14 cellular contexts compared by ENCODE assay signal in genomic region chr1:53656062-53656915, GRCh38.
DNase-seq lines count a peak whose midpoint lies in the region; ATAC-seq and TF ChIP-seq lines count a peak whose summit lies in the region.
"Had no signal": no experiment of that assay in that cellular context is flagged by ENCODE, and none has a peak within 500 bp of the region (broad histone marks: within the 10 kb centered on the region; RNA-seq: fewer than 3 reads in every experiment).

No MANE protein-coding gene starts in this region.

- DNase-seq in Jurkat, Clone E6-1 (ENCODE audit: low read depth, low spot score) = peak; percentile 55
- DNase-seq in chondrocyte (ENCODE audit: low spot score) (peak; percentile 36), neuronal stem cell (ENCODE audit: low spot score) (no peak), NCI-H146 treated with DMSO at 0.1 percent for 48 hours (lab: John Stamatoyannopoulos, UW; ENCODE audit: unreplicated experiment) (no peak), Ammon's horn (ENCODE audit: low spot score) (no peak), uterus (no peak)
- DNase-seq: activated CD4-positive, alpha-beta T cell treated with anti-CD3 and anti-CD28 coated beads for 48 hours; Caco-2; foreskin keratinocyte; sigmoid colon; T-helper 1 cell had no signal

- no peaks in the 10 kb centered on the region for H3K9me3 ChIP-seq in BLaER1 treated with 17β-estradiol and CSF1 and Interleukin-3, amounts not matched to agents 10 nM and 100 nM (replicated peaks in 1 of 11)
- H3K9me3 ChIP-seq in neuronal stem cell (replicated peaks in 1 of 2; ENCODE audit: control insufficient read depth in 2 of 2, insufficient read depth in 1 of 2, low read depth in 1 of 2, low read length in 2 of 2) = no peaks in the 10 kb centered on the region
- H3K9me3 ChIP-seq in uterus = no peaks in the 10 kb centered on the region
- H3K9me3 ChIP-seq: Caco-2, sigmoid colon had no signal

- no peak for TF ChIP-seq POLR2A in uterus (IDR thresholded peaks at IDR 0.05)

- peaks cover 52% of the 10 kb centered on the region for H3K4me1 Mint-ChIP-seq in chondrocyte (ENCODE audit: low read depth)

- H3K27me3 Mint-ChIP-seq in chondrocyte (ENCODE audit: low read depth) = no peaks in the 10 kb centered on the region

- H2BK12ac ChIP-seq in neuronal stem cell (ENCODE audit: low read length) = no peak overlapping the region

- no peak overlapping the region for H3K9ac ChIP-seq in BLaER1 treated with 17β-estradiol and CSF1 and Interleukin-3, amounts not matched to agents 10 nM and 100 nM
- H3K9ac ChIP-seq in neuronal stem cell (ENCODE audit: low read depth, low read length, poor library complexity) = no peak overlapping the region

- H2AK5ac ChIP-seq in neuronal stem cell (ENCODE audit: low read depth, low read length) = no peak overlapping the region

- H3K36me3 ChIP-seq in BLaER1 treated with 17β-estradiol and CSF1 and Interleukin-3, amounts not matched to agents 10 nM and 100 nM = no peaks in the 10 kb centered on the region
- H3K36me3 ChIP-seq in neuronal stem cell (replicated peaks in 1 of 2; ENCODE audit: control insufficient read depth in 2 of 2, insufficient read depth in 2 of 2, low read length in 2 of 2) = no peaks in the 10 kb centered on the region
- H3K36me3 ChIP-seq in uterus = no peaks in the 10 kb centered on the region
- H3K36me3 ChIP-seq: sigmoid colon had no signal

- peak overlapping the region; percentile 10 for H3K14ac ChIP-seq in neuronal stem cell (ENCODE audit: low read length)

- no peak overlapping the region for H3K4me3 ChIP-seq in BLaER1 treated with 17β-estradiol and CSF1 and Interleukin-3, amounts not matched to agents 10 nM and 100 nM
- H3K4me3 ChIP-seq in Jurkat, Clone E6-1 (ENCODE audit: low read length) = no peak overlapping the region
- no peak overlapping the region for H3K4me3 ChIP-seq in neuronal stem cell (ENCODE audit: low read length in 2 of 2)
- H3K4me3 ChIP-seq in uterus = no peak overlapping the region
- H3K4me3 ChIP-seq: sigmoid colon had no signal

- no peak overlapping the region for H3K4me3 Mint-ChIP-seq in chondrocyte (ENCODE audit: unreplicated experiment)

- no peak overlapping the region for H3K4ac ChIP-seq in neuronal stem cell (ENCODE audit: low read length)

- H3K79me1 ChIP-seq in neuronal stem cell (ENCODE audit: low read depth, low read length) = no peaks in the 10 kb centered on the region

- no peak overlapping the region for H2BK120ac ChIP-seq in neuronal stem cell (ENCODE audit: low read depth, low read length)

- H3K9me3 Mint-ChIP-seq in chondrocyte (ENCODE audit: low read depth) = no peaks in the 10 kb centered on the region
- H3K9me3 Mint-ChIP-seq: activated T-helper 2 cell treated with anti-CD3 and anti-CD28 coated beads, Interferon-gamma antibody, Interleukin-2, Interleukin-4, amounts not matched to agents 10 μg/mL and 5 μg/mL and 100 μg/mL, durations not matched to agents 14 hours and 24 hours and 36 hours had no signal

- intact Hi-C loops in uterus (cut with DNase I; ENCODE audit: low total_unique reads) = no loop called here

- no peak overlapping the region for H4K91ac ChIP-seq in neuronal stem cell (ENCODE audit: low read depth, low read length, poor library complexity)

- no CpG with 5 or more reads among the region's 15 CpGs for WGBS in neuronal stem cell (ENCODE audit: extremely low coverage in 2 of 2, insufficient read length in 2 of 2, insufficient replicate concordance in 1 of 2), 2 donors

- no peaks in the 10 kb centered on the region for H3K36me3 Mint-ChIP-seq in chondrocyte (ENCODE audit: low read depth)

- TF ChIP-seq CTCF in chondrocyte (IDR thresholded peaks at IDR 0.05) (peak; percentile 19), uterus (IDR thresholded peaks at IDR 0.05) (no peak)

- H3K23ac ChIP-seq in neuronal stem cell (ENCODE audit: low read depth, low read length, poor library complexity) = no peak overlapping the region

- ATAC-seq in GM21723 (IDR thresholded peaks at IDR 0.05; ENCODE audit: unreplicated experiment) = no peak
- ATAC-seq: foreskin keratinocyte had no signal

- H4K20me1 ChIP-seq in BLaER1 treated with 17β-estradiol and CSF1 and Interleukin-3, amounts not matched to agents 10 nM and 100 nM = no peaks in the 10 kb centered on the region; a peak in 2 of 22 replicates

- H3K27me3 ChIP-seq in BLaER1 treated with 17β-estradiol and CSF1 and Interleukin-3, amounts not matched to agents 10 nM and 100 nM = no peaks in the 10 kb centered on the region
- H3K27me3 ChIP-seq in neuronal stem cell (ENCODE audit: control insufficient read depth in 3 of 3, insufficient read depth in 3 of 3, low read depth in 1 of 3, low read length in 3 of 3) (peaks cover 0 to 20% (median 0%) of the 10 kb centered on the region in 3 experiments), uterus (no peaks in the 10 kb centered on the region)

- no peak overlapping the region for H4K8ac ChIP-seq in neuronal stem cell (ENCODE audit: low read depth, low read length)

- H2AFZ ChIP-seq in neuronal stem cell (ENCODE audit: low read length) = no peak overlapping the region

- peak overlapping the region; percentile 17 to 76 (median 53); a peak in 21 of 22 replicates for H3K4me2 ChIP-seq in BLaER1 treated with 17β-estradiol and CSF1 and Interleukin-3, amounts not matched to agents 10 nM and 100 nM
- H3K4me2 ChIP-seq in neuronal stem cell (ENCODE audit: insufficient read depth, low read length, poor library complexity, severe bottlenecking) = no peak overlapping the region

- H3K18ac ChIP-seq in neuronal stem cell (ENCODE audit: low read length) = peak overlapping the region; percentile 17

- no peak overlapping the region for H2BK5ac ChIP-seq in neuronal stem cell (ENCODE audit: low read length)

- H3K4me1 ChIP-seq in BLaER1 treated with 17β-estradiol and CSF1 and Interleukin-3, amounts not matched to agents 10 nM and 100 nM = peaks cover 16 to 22% (median 21%) of the 10 kb centered on the region in 10 experiments; a peak in 19 of 20 replicates
- H3K4me1 ChIP-seq in neuronal stem cell (ENCODE audit: control insufficient read depth in 2 of 2, insufficient read depth in 1 of 2, low read depth in 1 of 2, low read length in 2 of 2) = peaks cover 0 to 2% of the 10 kb centered on the region in 2 donors
- H3K4me1 ChIP-seq in uterus = no peaks in the 10 kb centered on the region
- H3K4me1 ChIP-seq: Caco-2, foreskin keratinocyte, sigmoid colon had no signal

- H3K27ac ChIP-seq in BLaER1 treated with 17β-estradiol and CSF1 and Interleukin-3, amounts not matched to agents 10 nM and 100 nM = no peak overlapping the region
- H3K27ac ChIP-seq in neuronal stem cell (replicated peaks; ENCODE audit: low read length) = no peak overlapping the region
- no peak overlapping the region for H3K27ac ChIP-seq in uterus
- H3K27ac ChIP-seq: foreskin keratinocyte, sigmoid colon had no signal

- H3K27ac Mint-ChIP-seq in chondrocyte (ENCODE audit: unreplicated experiment) = peak overlapping the region; percentile 84
- H3K27ac Mint-ChIP-seq: activated T-helper 2 cell treated with anti-CD3 and anti-CD28 coated beads, Interferon-gamma antibody, Interleukin-2, Interleukin-4, amounts not matched to agents 10 μg/mL and 5 μg/mL and 100 μg/mL, durations not matched to agents 14 hours and 24 hours and 36 hours had no signal

- H2BK15ac ChIP-seq in neuronal stem cell (ENCODE audit: low read length) = no peak overlapping the region

Comparison
In these comparisons a context has a peak if more than half of its experiments do, and no peak if none do; other contexts are left out.
1. DNase-seq: peak in Jurkat, Clone E6-1 (single experiment) and chondrocyte (single experiment); none in neuronal stem cell (single experiment), NCI-H146 treated with DMSO at 0.1 percent for 48 hours (single experiment), Ammon's horn (single experiment) and uterus (0 of 2).